Comparison of ENCODE assay signal across 9 cellular contexts in genomic region chr7:6250364-6250833, GRCh38. TPM values are rescaled to one million over a fixed set of nuclear protein-coding genes. Genes with fewer than 3 reads are reported as not detected.
DNase-seq lines count a peak whose midpoint lies in the region; ATAC-seq lines count a peak whose summit lies in the region.
"Had no signal": no experiment of that assay in that cellular context is flagged by ENCODE, and none has a peak within 500 bp of the region (broad histone marks: within the 10 kb centered on the region; RNA-seq: fewer than 3 reads in every experiment).

No MANE protein-coding gene starts in this region.

- H3K4me1 Mint-ChIP-seq in activated naive CD8-positive, alpha-beta T cell treated with anti-CD3 and anti-CD28 coated beads, Interleukin-2, amount 50 U/mL, for 24 hours, result peaks cover 21% of the 10 kb centered on the region
- H3K4me1 Mint-ChIP-seq in stimulated activated naive CD8-positive, alpha-beta T cell treated with anti-CD3 and anti-CD28 coated beads, Interleukin-15, amount 100 ng/mL, for 72 hours, result peaks cover 14% of the 10 kb centered on the region

- H3K36me3 Mint-ChIP-seq in activated naive CD8-positive, alpha-beta T cell treated with anti-CD3 and anti-CD28 coated beads, Interleukin-2, amount 50 U/mL, for 24 hours (ENCODE audit: low read depth), result no peaks in the 10 kb centered on the region

- H3K27ac Mint-ChIP-seq in activated naive CD8-positive, alpha-beta T cell treated with anti-CD3 and anti-CD28 coated beads, Interleukin-2, amount 50 U/mL, for 24 hours, result peak overlapping the region; percentile 11
- H3K27ac Mint-ChIP-seq in stimulated activated naive CD8-positive, alpha-beta T cell treated with anti-CD3 and anti-CD28 coated beads, Interleukin-15, amount 100 ng/mL, for 72 hours, result no peak overlapping the region

- DNase-seq in stimulated activated CD4-positive, alpha-beta T cell treated with anti-CD3 and anti-CD28 coated beads, Interleukin-12 subunit alpha, Interleukin-12 subunit beta, amount 100 ng/mL, for 48 hours (ENCODE audit: low read depth in 2 of 3, low spot score in 1 of 3), result peak; percentile 36 to 50 (median 40)
- no peak for DNase-seq in stimulated activated CD4-positive, alpha-beta T cell treated with anti-CD3 and anti-CD28 coated beads, Interleukin-4, amount 100 ng/mL, for 1 hour
- peak; percentile 26 for DNase-seq in activated naive CD8-positive, alpha-beta T cell treated with anti-CD3 and anti-CD28 coated beads, Interleukin-2, amount 50 U/mL, for 24 hours
- DNase-seq in stimulated activated naive CD8-positive, alpha-beta T cell treated with anti-CD3 and anti-CD28 coated beads, Interleukin-15, amount 100 ng/mL, for 72 hours, result peak; percentile 10 to 66
- DNase-seq in NCI-H1930 (lab: John Stamatoyannopoulos, UW) (no peak), mesenteric fat pad (ENCODE audit: low spot score) (no peak), NCI-H1092 (lab: John Stamatoyannopoulos, UW) (no peak)
- DNase-seq: NCI-H1048 had no signal

- ATAC-seq in HG02759 (IDR thresholded peaks at IDR 0.05; ENCODE audit: unreplicated experiment), result peak; percentile 52
- peak; percentile 95 for ATAC-seq in activated naive CD8-positive, alpha-beta T cell treated with anti-CD3 and anti-CD28 coated beads, Interleukin-2, amount 50 U/mL, for 24 hours
- peak; percentile 97 for ATAC-seq in stimulated activated naive CD8-positive, alpha-beta T cell treated with anti-CD3 and anti-CD28 coated beads, Interleukin-15, amount 100 ng/mL, for 72 hours

- no peak overlapping the region for H3K4me3 Mint-ChIP-seq in activated naive CD8-positive, alpha-beta T cell treated with anti-CD3 and anti-CD28 coated beads, Interleukin-2, amount 50 U/mL, for 24 hours
- H3K4me3 Mint-ChIP-seq in stimulated activated naive CD8-positive, alpha-beta T cell treated with anti-CD3 and anti-CD28 coated beads, Interleukin-15, amount 100 ng/mL, for 72 hours, result peak overlapping the region in 1 of 2 donors; percentile 15

- H3K9me3 Mint-ChIP-seq in activated naive CD8-positive, alpha-beta T cell treated with anti-CD3 and anti-CD28 coated beads, Interleukin-2, amount 50 U/mL, for 24 hours, result no peaks in the 10 kb centered on the region
- no peaks in the 10 kb centered on the region for H3K9me3 Mint-ChIP-seq in stimulated activated naive CD8-positive, alpha-beta T cell treated with anti-CD3 and anti-CD28 coated beads, Interleukin-15, amount 100 ng/mL, for 72 hours

- peaks cover 15% of the 10 kb centered on the region for H3K27me3 Mint-ChIP-seq in activated naive CD8-positive, alpha-beta T cell treated with anti-CD3 and anti-CD28 coated beads, Interleukin-2, amount 50 U/mL, for 24 hours
- peaks cover 54% of the 10 kb centered on the region for H3K27me3 Mint-ChIP-seq in stimulated activated naive CD8-positive, alpha-beta T cell treated with anti-CD3 and anti-CD28 coated beads, Interleukin-15, amount 100 ng/mL, for 72 hours

RNA-seq across cellular contexts. Expression of gene CYTH3, which starts 22.0 kb away (rescaled TPM):
- total RNA-seq in mesenteric fat pad, result 36.1 TPM

Comparison
In these comparisons a context has a peak if more than half of its experiments do, and no peak if none do; other contexts are left out.
1. DNase-seq: peak in stimulated activated CD4-positive, alpha-beta T cell treated with anti-CD3 and anti-CD28 coated beads, Interleukin-12 subunit alpha, Interleukin-12 subunit beta, amount 100 ng/mL, for 48 hours (3 of 3), activated naive CD8-positive, alpha-beta T cell treated with anti-CD3 and anti-CD28 coated beads, Interleukin-2, amount 50 U/mL, for 24 hours (single experiment) and stimulated activated naive CD8-positive, alpha-beta T cell treated with anti-CD3 and anti-CD28 coated beads, Interleukin-15, amount 100 ng/mL, for 72 hours (2 of 2); none in stimulated activated CD4-positive, alpha-beta T cell treated with anti-CD3 and anti-CD28 coated beads, Interleukin-4, amount 100 ng/mL, for 1 hour (single experiment), NCI-H1930 (0 of 2), mesenteric fat pad (single experiment) and NCI-H1092 (single experiment).
2. Peak in every context shown above with its lines, with median percentiles within 50 percentile points of each other: ATAC-seq.